ENCODE assay signal across 8 cellular contexts in genomic region chr19:17103177-17103576, GRCh38. TPM values are rescaled to one million over a fixed set of nuclear protein-coding genes. Genes with fewer than 3 reads are reported as not detected.
A peak's percentile ranks its signal among the peaks of the same experiment; 100 is the strongest.
DNase-seq lines count a peak whose midpoint lies in the region; ATAC-seq and TF ChIP-seq lines count a peak whose summit lies in the region.

No MANE protein-coding gene starts in this region.

- intact Hi-C loops in natural killer cell (cut with micrococcal nuclease) (no loop called here), upper lobe of right lung (cut with DNase I) (no loop called here)

- no peak overlapping the region for H3K4me3 ChIP-seq in Peyer's patch
- no peak overlapping the region for H3K4me3 ChIP-seq in upper lobe of right lung

- peak; percentile 48 for TF ChIP-seq CTCF in natural killer cell (IDR thresholded peaks at IDR 0.05)
- TF ChIP-seq CTCF in Peyer's patch (IDR thresholded peaks at IDR 0.05), result peak in 5 of 6 experiments; percentile 15 to 42 (median 19)
- peak; percentile 71 for TF ChIP-seq CTCF in glutamatergic neuron (IDR thresholded peaks at IDR 0.05; ENCODE audit: partially characterized antibody, unreplicated experiment)
- TF ChIP-seq CTCF in upper lobe of right lung (IDR thresholded peaks at IDR 0.05), result peak; percentile 54

- H3K36me3 ChIP-seq in Peyer's patch (peaks cover 0 to 46% (median 0%) of the 10 kb centered on the region in 3 donors), upper lobe of right lung (peaks cover 37% of the 10 kb centered on the region)

- H3K9me3 Mint-ChIP-seq in natural killer cell (peaks cover 0 to 2% of the 10 kb centered on the region in 2 donors), glutamatergic neuron (ENCODE audit: unreplicated experiment) (peaks cover 2% of the 10 kb centered on the region)
- no peaks in the 10 kb centered on the region for H3K9me3 Mint-ChIP-seq in natural killer cell treated with Interleukin-12 subunit alpha and Interleukin-12 subunit beta and Interleukin-15 and Interleukin-18, amount 100 ng/mL, for 72 hours

- ATAC-seq in natural killer cell (peak in 1 of 3 donors; percentile 30), upper lobe of right lung (peak; percentile 19), HG02798 (IDR thresholded peaks at IDR 0.05; ENCODE audit: poor library complexity, unreplicated experiment) (no peak), HG02870 (IDR thresholded peaks at IDR 0.05; ENCODE audit: unreplicated experiment) (no peak)
- ATAC-seq in natural killer cell treated with Interleukin-12 subunit alpha and Interleukin-12 subunit beta and Interleukin-15 and Interleukin-18, amount 100 ng/mL, for 72 hours, result no peak

- no peaks in the 10 kb centered on the region for H3K27me3 ChIP-seq in Peyer's patch
- no peaks in the 10 kb centered on the region for H3K27me3 ChIP-seq in upper lobe of right lung

- H3K27ac Mint-ChIP-seq in natural killer cell (peak overlapping the region in 1 of 2 donors; percentile 49), glutamatergic neuron (ENCODE audit: unreplicated experiment) (no peak overlapping the region)
- H3K27ac Mint-ChIP-seq in natural killer cell treated with Interleukin-12 subunit alpha and Interleukin-12 subunit beta and Interleukin-15 and Interleukin-18, amount 100 ng/mL, for 72 hours, result peak overlapping the region in 1 of 2 donors; percentile 27

- H3K9me3 ChIP-seq in Peyer's patch (no peaks in the 10 kb centered on the region), upper lobe of right lung (no peaks in the 10 kb centered on the region)

- H3K36me3 Mint-ChIP-seq in natural killer cell (no peaks in the 10 kb centered on the region), glutamatergic neuron (ENCODE audit: unreplicated experiment) (peaks cover 10% of the 10 kb centered on the region)
- peaks cover 7% of the 10 kb centered on the region for H3K36me3 Mint-ChIP-seq in natural killer cell treated with Interleukin-12 subunit alpha and Interleukin-12 subunit beta and Interleukin-15 and Interleukin-18, amount 100 ng/mL, for 72 hours

- no peaks in the 10 kb centered on the region for H3K27me3 Mint-ChIP-seq in natural killer cell (ENCODE audit: low read depth in 2 of 2)
- H3K27me3 Mint-ChIP-seq in natural killer cell treated with Interleukin-12 subunit alpha and Interleukin-12 subunit beta and Interleukin-15 and Interleukin-18, amount 100 ng/mL, for 72 hours, result no peaks in the 10 kb centered on the region
- peaks cover 4% of the 10 kb centered on the region for H3K27me3 Mint-ChIP-seq in glutamatergic neuron (ENCODE audit: unreplicated experiment)

- no peak for TF ChIP-seq POLR2A in Peyer's patch (IDR thresholded peaks at IDR 0.05)

- peaks cover 0 to 12% (median 7%) of the 10 kb centered on the region in 4 donors for H3K4me1 ChIP-seq in Peyer's patch
- H3K4me1 ChIP-seq in upper lobe of right lung, result peaks cover 18% of the 10 kb centered on the region

- H3K4me1 Mint-ChIP-seq in natural killer cell (peaks cover 37 to 51% of the 10 kb centered on the region in 2 donors), glutamatergic neuron (ENCODE audit: low read depth, unreplicated experiment) (peaks cover 2% of the 10 kb centered on the region)
- peaks cover 28 to 55% of the 10 kb centered on the region in 2 donors for H3K4me1 Mint-ChIP-seq in natural killer cell treated with Interleukin-12 subunit alpha and Interleukin-12 subunit beta and Interleukin-15 and Interleukin-18, amount 100 ng/mL, for 72 hours (ENCODE audit: low read depth in 2 of 2)

- H3K4me3 Mint-ChIP-seq in natural killer cell, result no peak overlapping the region
- no peak overlapping the region for H3K4me3 Mint-ChIP-seq in natural killer cell treated with Interleukin-12 subunit alpha and Interleukin-12 subunit beta and Interleukin-15 and Interleukin-18, amount 100 ng/mL, for 72 hours
- H3K4me3 Mint-ChIP-seq in glutamatergic neuron (ENCODE audit: unreplicated experiment), result no peak overlapping the region

- no peak for DNase-seq in natural killer cell
- DNase-seq in natural killer cell treated with Interleukin-12 subunit alpha and Interleukin-12 subunit beta and Interleukin-15 and Interleukin-18, amount 100 ng/mL, for 72 hours (ENCODE audit: low spot score), result no peak
- DNase-seq in Peyer's patch, result peak in 1 of 3 donors; percentile 64
- DNase-seq in glutamatergic neuron, result peak; percentile 60
- DNase-seq in upper lobe of right lung, result no peak
- no peak for DNase-seq in Ammon's horn (ENCODE audit: low spot score)

- peak overlapping the region in 1 of 4 donors; percentile 63 for H3K27ac ChIP-seq in Peyer's patch
- no peak overlapping the region for H3K27ac ChIP-seq in upper lobe of right lung

RNA-seq across cellular contexts. Expression of gene MYO9B, which starts 27.6 kb away (rescaled TPM):
- 100 to 1,000 TPM; 321 to 378 (median 365) TPM for total RNA-seq in natural killer cell
- total RNA-seq in natural killer cell treated with Interleukin-12 subunit alpha and Interleukin-12 subunit beta and Interleukin-15 and Interleukin-18, amount 100 ng/mL, for 72 hours, result 100 to 1,000 TPM; 251 to 283 TPM
- 100 to 1,000 TPM in 3 of 4 donors, 10 to 100 TPM in 1; 65.3 to 578 (median 143) TPM for total RNA-seq in Peyer's patch
- 237 TPM for total RNA-seq in glutamatergic neuron (ENCODE audit: unreplicated experiment)
- total RNA-seq in upper lobe of right lung, result 137 TPM

RNA-seq across cellular contexts. Expression of gene HAUS8, which starts 27.9 kb away (rescaled TPM):
- total RNA-seq in natural killer cell, result 10 to 100 TPM; 10.3 to 13.5 (median 10.4) TPM
- total RNA-seq in natural killer cell treated with Interleukin-12 subunit alpha and Interleukin-12 subunit beta and Interleukin-15 and Interleukin-18, amount 100 ng/mL, for 72 hours, result 10 to 100 TPM; 25.6 to 46.1 TPM
- total RNA-seq in Peyer's patch, result 10 to 100 TPM in 2 of 4 donors, 1 to 10 TPM in 2; 9.7 to 29.7 (median 10.1) TPM
- 9.1 TPM for total RNA-seq in glutamatergic neuron (ENCODE audit: unreplicated experiment)
- 8.1 TPM for total RNA-seq in upper lobe of right lung

Comparison
In these comparisons a context has a peak if more than half of its experiments do, and no peak if none do; other contexts are left out.
1. CTCF ChIP-seq: peak in every context shown above with its lines; median percentile 71 in glutamatergic neuron; 54 in upper lobe of right lung; 48 in natural killer cell; 19 in Peyer's patch.